ENCODE assay signal across 26 cellular contexts in genomic region chr1:48582408-48582807, GRCh38.
"Had no signal": no experiment of that assay in that cellular context is flagged by ENCODE, and none has a peak within 500 bp of the region (broad histone marks: within the 10 kb centered on the region; RNA-seq: fewer than 3 reads in every experiment).

No MANE protein-coding gene starts in this region.

- ATAC-seq: naive thymus-derived CD8-positive, alpha-beta T cell; psoas muscle; right cardiac atrium; right lobe of liver; stimulated activated memory B cell treated with anti-CD40 and anti-IgM and Interleukin-4, amounts not matched to agents 10 μg/mL and 1 μg/mL and 100 μg/mL, for 72 hours; stimulated activated naive CD8-positive, alpha-beta T cell treated with anti-CD3 and anti-CD28 coated beads, Interleukin-15, amount 100 ng/mL, for 72 hours; stimulated activated naive CD8-positive, alpha-beta T cell treated with anti-CD3 and anti-CD28 coated beads, Interleukin-15, Interleukin-2, amounts not matched to agents 100 U/mL and 50 U/mL, for 24 hours; upper lobe of right lung had no signal

- H3K36me3 ChIP-seq: neural progenitor cell, ovary, right lobe of liver, sigmoid colon, suprapubic skin, tibial artery, transverse colon, upper lobe of right lung, uterus had no signal

- H3K4me3 ChIP-seq: neural progenitor cell, ovary, psoas muscle, right lobe of liver, sigmoid colon, suprapubic skin, testis, tibial artery, transverse colon, upper lobe of right lung, uterus had no signal

- FAIRE-seq: small intestine had no signal

- DNase-seq: naive thymus-derived CD8-positive, alpha-beta T cell; occipital lobe; ovary; posterior cingulate gyrus; psoas muscle; right cardiac atrium; right lobe of liver; sigmoid colon; small intestine; stimulated activated CD4-positive, alpha-beta T cell treated with anti-CD3 and anti-CD28 coated beads, Interleukin-15, amount 100 ng/mL, for 24 hours; stimulated activated CD4-positive, alpha-beta T cell treated with anti-CD3 and anti-CD28 coated beads, Interleukin-2, amount 100 ng/mL, for 24 hours; stimulated activated CD4-positive, alpha-beta T cell treated with anti-CD3 and anti-CD28 coated beads, Interleukin-2, amount 100 ng/mL, for 48 hours; stimulated activated CD4-positive, alpha-beta T cell treated with anti-CD3 and anti-CD28 coated beads, Interleukin-4, amount 100 ng/mL, for 4 hours; stimulated activated CD8-positive, alpha-beta memory T cell treated with anti-CD3 and anti-CD28 coated beads, Interleukin-4, amount 100 ng/mL, for 48 hours; stimulated activated naive CD4-positive, alpha-beta T cell; stimulated activated naive CD8-positive, alpha-beta T cell treated with anti-CD3 and anti-CD28 coated beads, Interleukin-15, amount 100 ng/mL, for 72 hours; stimulated activated naive CD8-positive, alpha-beta T cell treated with anti-CD3 and anti-CD28 coated beads, Interleukin-15, Interleukin-2, amounts not matched to agents 100 U/mL and 50 U/mL, for 24 hours; substantia nigra; testis; tibial artery; transverse colon; upper lobe of right lung; uterus had no signal

- H3K27me3 ChIP-seq: neural progenitor cell, ovary, right lobe of liver, sigmoid colon, testis, tibial artery, transverse colon, upper lobe of right lung, uterus had no signal
